ENCODE assay signal across 9 cellular contexts in genomic region chr7:142855756-142856564, GRCh38. TPM values are rescaled to one million over a fixed set of nuclear protein-coding genes. Genes with fewer than 3 reads are reported as not detected.
DNase-seq lines count a peak whose midpoint lies in the region; ATAC-seq and TF ChIP-seq lines count a peak whose summit lies in the region.
"Had no signal": no experiment of that assay in that cellular context is flagged by ENCODE, and none has a peak within 500 bp of the region (broad histone marks: within the 10 kb centered on the region; RNA-seq: fewer than 3 reads in every experiment).

No MANE protein-coding gene starts in this region.

- peaks cover 12 to 16% of the 10 kb centered on the region in 2 donors for H3K4me1 Mint-ChIP-seq in effector memory CD8-positive, alpha-beta T cell (ENCODE audit: low read depth in 2 of 2)
- peaks cover 24 to 33% (median 30%) of the 10 kb centered on the region in 3 donors for H3K4me1 Mint-ChIP-seq in naive B cell

- H3K27me3 Mint-ChIP-seq in effector memory CD8-positive, alpha-beta T cell = no peaks in the 10 kb centered on the region
- H3K27me3 Mint-ChIP-seq in naive B cell = no peaks in the 10 kb centered on the region

- peak overlapping the region; percentile 86 to 96 for H3K4me3 Mint-ChIP-seq in effector memory CD8-positive, alpha-beta T cell
- H3K4me3 Mint-ChIP-seq in naive B cell = peak overlapping the region; percentile 64 to 98 (median 92)

- peaks cover 13% of the 10 kb centered on the region for H3K27me3 ChIP-seq in AG04450 (ENCODE audit: control insufficient read depth, insufficient read depth, low read length)

- POLR2A ChIA-PET in AG04450 (lab: Yijun Ruan, JAX) = no interaction called here

- no peaks in the 10 kb centered on the region for H3K36me3 Mint-ChIP-seq in effector memory CD8-positive, alpha-beta T cell (ENCODE audit: insufficient read depth)
- H3K36me3 Mint-ChIP-seq in naive B cell = no peaks in the 10 kb centered on the region

- no peaks in the 10 kb centered on the region; the same call in 1 of the 2 replicates for H3K9me3 ChIP-seq in AG04450 (ENCODE audit: control insufficient read depth, insufficient read depth, low read length)

- H3K27ac Mint-ChIP-seq in effector memory CD8-positive, alpha-beta T cell = no peak overlapping the region
- peak overlapping the region in 4 of 6 donors; percentile 13 to 78 (median 32) for H3K27ac Mint-ChIP-seq in naive B cell

- no peak for ATAC-seq in effector memory CD8-positive, alpha-beta T cell (replicated peaks)
- no peak for ATAC-seq in naive B cell (ENCODE audit: low read depth in 2 of 2)
- ATAC-seq in HG03135 (IDR thresholded peaks at IDR 0.05; ENCODE audit: unreplicated experiment) = no peak

- CTCF ChIA-PET in AG04450 (lab: Charles Lee) = no interaction called here

- no peak overlapping the region for H3K27ac ChIP-seq in AG04450 (ENCODE audit: low read depth, low read length)

- TF ChIP-seq CTCF in AG04450 (IDR thresholded peaks at IDR 0.05; ENCODE audit: low read depth, low read length) (no peak), NB4 (IDR thresholded peaks at IDR 0.05; ENCODE audit: low read depth, low read length) (no peak)

- TF ChIP-seq POLR2A in NB4 (IDR thresholded peaks at IDR 0.05; ENCODE audit: extremely low read depth, insufficient read length) (no peak), erythroblast (IDR thresholded peaks at IDR 0.05; ENCODE audit: low read length) (no peak)

- H3K4me3 ChIP-seq in AG04450 (ENCODE audit: low read depth, low read length) = peak overlapping the region; percentile 72; the same call in 1 of the 2 replicates
- peak overlapping the region; percentile 54 for H3K4me3 ChIP-seq in NB4 (ENCODE audit: low read depth, low read length)

- no peak for DNase-seq in AG04450 (ENCODE audit: low read depth, low spot score)
- DNase-seq in NB4 (ENCODE audit: low read depth) = no peak
- no peak for DNase-seq in effector memory CD8-positive, alpha-beta T cell
- DNase-seq in naive B cell = no peak
- no peak for DNase-seq in NCI-H1436 treated with DMSO at 0.1 percent for 48 hours (lab: John Stamatoyannopoulos, UW)
- no peak for DNase-seq in effector CD4-positive, alpha-beta T cell
- DNase-seq in erythroblast (lab: John Stamatoyannopoulos, UW) = no peak
- DNase-seq: Karpas-422 had no signal

- no peaks in the 10 kb centered on the region for H3K9me3 Mint-ChIP-seq in effector memory CD8-positive, alpha-beta T cell
- H3K9me3 Mint-ChIP-seq in naive B cell = no peaks in the 10 kb centered on the region

RNA-seq across cellular contexts. Expression of gene EPHB6, which starts 1.1 kb away (rescaled TPM):
- polyA plus RNA-seq in AG04450 (2011; rRNA removed) (0.51 and 0.55 TPM in 2 replicates), naive B cell (ENCODE audit: low read depth in 6 of 6) (10 to 100 TPM in 5 of 6 donors, 1 to 10 TPM in 1; 10.0 to 32.4 (median 19.0) TPM)
- 0.51 and 0.56 TPM in 2 replicates for polyA minus RNA-seq in AG04450 (2011; rRNA and poly(A)+ RNA removed)

RNA-seq across cellular contexts. Expression of gene TRPV6, which starts 29.6 kb away (rescaled TPM):
- polyA plus RNA-seq in AG04450 (2011; rRNA removed) = not detected in 2 replicates
- not detected in 2 replicates for polyA minus RNA-seq in AG04450 (2011; rRNA and poly(A)+ RNA removed)
- polyA plus RNA-seq in naive B cell (ENCODE audit: low read depth in 6 of 6) = under 1 TPM in 1 of 6 donors, not detected in 5; 0.19 TPM

Comparison
In these comparisons a context has a peak if more than half of its experiments do, and no peak if none do; other contexts are left out.
1. H3K27ac Mint-ChIP-seq: peak in naive B cell (4 of 6); none in effector memory CD8-positive, alpha-beta T cell (0 of 2).